In genomic region chr2:136173126-136173525, GRCh38 we compare ENCODE assay signal across 29 cellular contexts. TPM values are rescaled to one million over a fixed set of nuclear protein-coding genes. Genes with fewer than 3 reads are reported as not detected.
"Had no signal": no experiment of that assay in that cellular context is flagged by ENCODE, and none has a peak within 500 bp of the region (broad histone marks: within the 10 kb centered on the region; RNA-seq: fewer than 3 reads in every experiment).

No MANE protein-coding gene starts in this region.

- H3K4me1 ChIP-seq: breast epithelium, left ventricle myocardium inferior, right atrium auricular region, vagina had no signal

- DNase-seq: activated CD4-positive, alpha-beta memory T cell treated with anti-CD3 and anti-CD28 coated beads for 36 hours; activated CD4-positive, alpha-beta T cell treated with anti-CD3 and anti-CD28 coated beads, Interleukin-2, amount 10 ng/mL, durations not matched to agents 24 days and 14 days; activated CD4-positive, CD25-positive, alpha-beta regulatory T cell treated with anti-CD3 and anti-CD28 coated beads, Interleukin-2, amount 50 U/mL, for 72 hours; activated CD8-positive, alpha-beta memory T cell treated with anti-CD3 and anti-CD28 coated beads, Interleukin-2, amount 50 U/mL, for 4 hours; activated gamma-delta T cell; activated naive CD4-positive, alpha-beta T cell treated with anti-CD3 and anti-CD28 coated beads, Interleukin-2, amount 50 U/mL, for 16 hours; activated T-cell treated with anti-CD3 and anti-CD28 coated beads, Interleukin-2, amount 50 U/mL, for 1 hour; amygdala; foreskin fibroblast; heart right ventricle; left ventricle myocardium inferior; mucosa of descending colon; stimulated activated CD4-positive, alpha-beta T cell treated with anti-CD3 and anti-CD28 coated beads, Interleukin-1b, Interleukin-23, amount 100 ng/mL, for 48 hours; stimulated activated CD4-positive, alpha-beta T cell treated with anti-CD3 and anti-CD28 coated beads, Interleukin-4, amount 100 ng/mL, for 4 hours; stimulated activated CD8-positive, alpha-beta memory T cell treated with anti-CD3 and anti-CD28 coated beads, Interleukin-4, amount 100 ng/mL, for 48 hours; stimulated activated naive CD8-positive, alpha-beta T cell treated with anti-CD3 and anti-CD28 coated beads, Interleukin-15, amount 100 ng/mL, for 72 hours; substantia nigra; T-helper 9 cell; thyroid gland; upper lobe of left lung had no signal

- H3K9me3 ChIP-seq: breast epithelium, heart right ventricle, left ventricle myocardium inferior, mucosa of descending colon, right atrium auricular region, thyroid gland, upper lobe of left lung, vagina had no signal

- H3K4me2 ChIP-seq: smooth muscle cell had no signal

- H3K4me3 ChIP-seq: breast epithelium, heart right ventricle, left ventricle myocardium inferior, lung, mucosa of descending colon, right atrium auricular region, smooth muscle cell, thyroid gland, upper lobe of left lung, vagina had no signal

- H3K27me3 ChIP-seq: breast epithelium, heart right ventricle, right atrium auricular region, thyroid gland, upper lobe of left lung, vagina had no signal

- H3K36me3 ChIP-seq: breast epithelium, heart right ventricle, left ventricle myocardium inferior, right atrium auricular region, thyroid gland, upper lobe of left lung, vagina had no signal

- H3K27ac ChIP-seq: breast epithelium, heart right ventricle, left ventricle myocardium inferior, right atrium auricular region, thyroid gland, upper lobe of left lung, vagina had no signal

- ATAC-seq: esophagus mucosa; heart right ventricle; mucosa of descending colon; natural killer cell treated with Interleukin-12 subunit alpha and Interleukin-12 subunit beta and Interleukin-15 and Interleukin-18, amount 100 ng/mL, for 72 hours; stimulated activated memory B cell treated with anti-CD40 and anti-IgM and Interleukin-4, amounts not matched to agents 10 μg/mL and 1 μg/mL and 100 μg/mL, for 72 hours; stimulated activated naive CD8-positive, alpha-beta T cell treated with anti-CD3 and anti-CD28 coated beads, Interleukin-15, amount 100 ng/mL, for 72 hours had no signal

RNA-seq across cellular contexts. Expression of gene CXCR4, which starts 55.2 kb away (rescaled TPM):
- total RNA-seq: myocyte had no signal
